ENCODE assay signal across 8 cellular contexts in genomic region chr11:67352546-67353316, GRCh38.
DNase-seq lines count a peak whose midpoint lies in the region; ATAC-seq and TF ChIP-seq lines count a peak whose summit lies in the region.

No MANE protein-coding gene starts in this region.

- peak overlapping the region; percentile 70 for H3K4me3 ChIP-seq in HFF-Myc (replicated peaks; ENCODE audit: low read depth, low read length)
- peak overlapping the region; percentile 93 for H3K4me3 ChIP-seq in adipocyte (ENCODE audit: low read length)
- H3K4me3 ChIP-seq in iPS-15b (ENCODE audit: low read depth, low read length), result peak overlapping the region; percentile 78

- H3K27ac Mint-ChIP-seq in stimulated activated memory B cell treated with anti-CD40 and anti-IgM and Interleukin-4, amounts not matched to agents 10 μg/mL and 1 μg/mL and 100 μg/mL, for 72 hours, result peak overlapping the region; percentile 92

- peak overlapping the region; percentile 87 for H3K4me3 Mint-ChIP-seq in stimulated activated memory B cell treated with anti-CD40 and anti-IgM and Interleukin-4, amounts not matched to agents 10 μg/mL and 1 μg/mL and 100 μg/mL, for 72 hours

- peak; percentile 59 for ATAC-seq in stimulated activated memory B cell treated with anti-CD40 and anti-IgM and Interleukin-4, amounts not matched to agents 10 μg/mL and 1 μg/mL and 100 μg/mL, for 72 hours

- H3K9ac ChIP-seq in adipocyte (ENCODE audit: low read length), result peak overlapping the region; percentile 98
- H3K9ac ChIP-seq in iPS-15b (ENCODE audit: low read depth, low read length), result peak overlapping the region; percentile 65

- DNase-seq in DMS79 treated with DMSO at 0.1 percent for 48 hours (lab: John Stamatoyannopoulos, UW), result peak; percentile 53
- no peak for DNase-seq in DMS79 (lab: John Stamatoyannopoulos, UW)
- DNase-seq in HFF-Myc (ENCODE audit: extremely low read depth, low read depth), result no peak
- peak; percentile 32 for DNase-seq in NCI-H345 treated with DMSO at 0.1 percent for 48 hours (lab: John Stamatoyannopoulos, UW; ENCODE audit: unreplicated experiment)
- no peak for DNase-seq in adipocyte (ENCODE audit: low read depth)
- no peak for DNase-seq in NCI-H1436 treated with DMSO at 0.1 percent for 48 hours (lab: John Stamatoyannopoulos, UW)

- no peak for TF ChIP-seq CTCF in HFF-Myc (IDR thresholded peaks at IDR 0.05; ENCODE audit: low read depth, low read length, missing control alignments)

- H3K4me1 Mint-ChIP-seq in stimulated activated memory B cell treated with anti-CD40 and anti-IgM and Interleukin-4, amounts not matched to agents 10 μg/mL and 1 μg/mL and 100 μg/mL, for 72 hours, result peaks cover 81% of the 10 kb centered on the region

- H3K27me3 ChIP-seq in adipocyte (replicated peaks; ENCODE audit: control insufficient read depth, insufficient read depth, low read length) (no peaks in the 10 kb centered on the region), iPS-15b (ENCODE audit: control insufficient read depth, insufficient read depth, low read length) (peaks cover 3% of the 10 kb centered on the region)

- H3K9me3 ChIP-seq in adipocyte (ENCODE audit: control insufficient read depth, low read length) (no peaks in the 10 kb centered on the region), iPS-15b (ENCODE audit: control insufficient read depth, insufficient read depth, low read length) (no peaks in the 10 kb centered on the region)

- H3K4me1 ChIP-seq in adipocyte (ENCODE audit: control insufficient read depth, insufficient read depth, low read length) (peaks cover 68% of the 10 kb centered on the region), iPS-15b (ENCODE audit: control insufficient read depth, insufficient read depth, low read length) (peaks cover 15% of the 10 kb centered on the region)

- H3K9me3 Mint-ChIP-seq in stimulated activated memory B cell treated with anti-CD40 and anti-IgM and Interleukin-4, amounts not matched to agents 10 μg/mL and 1 μg/mL and 100 μg/mL, for 72 hours, result no peaks in the 10 kb centered on the region

- H3K36me3 ChIP-seq in adipocyte (ENCODE audit: control insufficient read depth, insufficient read depth, low read length, severe bottlenecking), result no peaks in the 10 kb centered on the region
- H3K36me3 ChIP-seq in iPS-15b (ENCODE audit: control insufficient read depth, insufficient read depth, low read length), result no peaks in the 10 kb centered on the region

- H3K36me3 Mint-ChIP-seq in stimulated activated memory B cell treated with anti-CD40 and anti-IgM and Interleukin-4, amounts not matched to agents 10 μg/mL and 1 μg/mL and 100 μg/mL, for 72 hours, result no peaks in the 10 kb centered on the region

- no peaks in the 10 kb centered on the region for H3K27me3 Mint-ChIP-seq in stimulated activated memory B cell treated with anti-CD40 and anti-IgM and Interleukin-4, amounts not matched to agents 10 μg/mL and 1 μg/mL and 100 μg/mL, for 72 hours

Comparison
In these comparisons a context has a peak if more than half of its experiments do, and no peak if none do; other contexts are left out.
1. DNase-seq: peak in DMS79 treated with DMSO at 0.1 percent for 48 hours (single experiment) and NCI-H345 treated with DMSO at 0.1 percent for 48 hours (single experiment); none in DMS79 (single experiment), HFF-Myc (single experiment), adipocyte (single experiment) and NCI-H1436 treated with DMSO at 0.1 percent for 48 hours (single experiment).
2. Peak in every context shown above with its lines, with median percentiles within 50 percentile points of each other: H3K4me3 ChIP-seq.